In genomic region chr6:117375446-117375845, GRCh38 we compare ENCODE assay signal across 28 cellular contexts. TPM values are rescaled to one million over a fixed set of nuclear protein-coding genes. Genes with fewer than 3 reads are reported as not detected.
"Had no signal": no experiment of that assay in that cellular context is flagged by ENCODE, and none has a peak within 500 bp of the region (broad histone marks: within the 10 kb centered on the region; RNA-seq: fewer than 3 reads in every experiment).

No MANE protein-coding gene starts in this region.

- H3K9me3 ChIP-seq: testis, thoracic aorta, thyroid gland, transverse colon, upper lobe of left lung, upper lobe of right lung, uterus, vagina had no signal

- H3K4me1 ChIP-seq: stomach, suprapubic skin, testis, thyroid gland, tibial artery, tibial nerve, transverse colon, upper lobe of left lung, upper lobe of right lung, uterus, vagina had no signal

- H3K36me3 ChIP-seq: stomach, suprapubic skin, thoracic aorta, thyroid gland, tibial artery, tibial nerve, transverse colon, upper lobe of right lung, uterus, vagina had no signal

- FAIRE-seq: urothelium cell line had no signal

- ATAC-seq: stimulated activated effector memory CD8-positive, alpha-beta T cell treated with anti-CD3 and anti-CD28 coated beads, Interleukin-12 subunit alpha, Interleukin-12 subunit beta, amount 100 ng/mL, for 72 hours; stimulated activated memory B cell treated with anti-CD40 and anti-IgM and Interleukin-4, amounts not matched to agents 10 μg/mL and 1 μg/mL and 100 μg/mL, for 72 hours; stimulated activated naive B cell treated with anti-CD40 and anti-IgM and Interleukin-4, amounts not matched to agents 10 μg/mL and 1 μg/mL and 100 μg/mL, for 72 hours; stimulated activated naive CD8-positive, alpha-beta T cell treated with anti-CD3 and anti-CD28 coated beads, Interleukin-15, amount 100 ng/mL, for 72 hours; stimulated activated naive CD8-positive, alpha-beta T cell treated with anti-CD3 and anti-CD28 coated beads, Interleukin-15, Interleukin-2, amounts not matched to agents 100 U/mL and 50 U/mL, for 24 hours; upper lobe of right lung had no signal

- H3K27me3 ChIP-seq: stomach, testis, thyroid gland, tibial artery, tibial nerve, transverse colon, upper lobe of left lung, upper lobe of right lung, uterus, vagina had no signal

- DNase-seq: stimulated activated CD4-positive, alpha-beta T cell treated with anti-CD3 and anti-CD28 coated beads, Interleukin-2, amount 100 ng/mL, for 48 hours; stimulated activated CD4-positive, alpha-beta T cell treated with anti-CD3 and anti-CD28 coated beads, Interleukin-4, amount 100 ng/mL, for 1 hour; stimulated activated CD4-positive, alpha-beta T cell treated with anti-CD3 and anti-CD28 coated beads, Interleukin-4, amount 100 ng/mL, for 24 hours; stimulated activated CD4-positive, alpha-beta T cell treated with anti-CD3 and anti-CD28 coated beads, Interleukin-4, amount 100 ng/mL, for 4 hours; stimulated activated CD8-positive, alpha-beta memory T cell treated with anti-CD3 and anti-CD28 coated beads, Interleukin-4, amount 100 ng/mL, for 48 hours; stimulated activated naive B cell treated with anti-CD40 and anti-IgM and Interleukin-4, amounts not matched to agents 10 μg/mL and 1 μg/mL and 100 μg/mL, for 72 hours; stimulated activated naive CD4-positive, alpha-beta T cell; stimulated activated naive CD4-positive, alpha-beta T cell treated with Interleukin-2 at 50 U/mL for 16 hours; stimulated activated naive CD8-positive, alpha-beta T cell treated with anti-CD3 and anti-CD28 coated beads, Interleukin-15, amount 100 ng/mL, for 72 hours; stimulated activated naive CD8-positive, alpha-beta T cell treated with anti-CD3 and anti-CD28 coated beads, Interleukin-15, Interleukin-2, amounts not matched to agents 100 U/mL and 50 U/mL, for 24 hours; stomach; substantia nigra; testis; thyroid gland; tibial artery; transverse colon; trophoblast cell; upper lobe of left lung; upper lobe of right lung; uterus had no signal

- H3K4me3 ChIP-seq: stomach, suprapubic skin, testis, thoracic aorta, thyroid gland, tibial artery, tibial nerve, transverse colon, upper lobe of left lung, upper lobe of right lung, uterus, vagina had no signal

- H3K27ac ChIP-seq: stomach, suprapubic skin, testis, thoracic aorta, thyroid gland, tibial artery, tibial nerve, transverse colon, upper lobe of left lung, upper lobe of right lung, uterus, vagina had no signal

RNA-seq across cellular contexts. Expression of gene ROS1, which starts 50.3 kb away (rescaled TPM):
- total RNA-seq: thoracic aorta, thyroid gland, tibial nerve, urinary bladder, vagina had no signal
- polyA plus RNA-seq: urinary bladder had no signal
